2 cellular contexts compared by ENCODE assay signal in the genomic region with DNA sequence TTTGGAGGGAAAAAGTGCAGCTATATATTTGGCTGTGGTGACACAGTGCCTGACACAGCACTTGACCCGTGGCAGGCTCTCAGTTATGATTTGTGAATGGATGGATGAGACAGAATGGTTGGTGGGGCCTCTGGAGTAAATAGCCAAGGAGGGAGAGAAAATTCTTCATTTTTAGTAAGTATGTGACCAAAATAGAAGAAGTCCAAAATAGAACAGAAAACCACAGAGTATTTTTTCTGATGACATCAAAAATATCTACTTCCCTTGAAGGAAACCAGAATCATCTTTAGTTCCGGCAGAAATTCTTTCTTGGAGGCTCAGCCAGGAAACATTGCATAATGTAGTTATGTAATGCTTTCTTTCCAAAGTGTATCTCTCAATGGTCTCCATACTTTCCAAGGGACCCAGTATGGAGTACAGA.
TF ChIP-seq lines count a peak whose summit lies in the region.

No MANE protein-coding gene starts in this region.

TF ChIP-seq in GM23338, 12 proteins besides CTCF, POLR2A, EP300 and RAD21 (continued from another document):
- TF ChIP-seq, protein P1, sequence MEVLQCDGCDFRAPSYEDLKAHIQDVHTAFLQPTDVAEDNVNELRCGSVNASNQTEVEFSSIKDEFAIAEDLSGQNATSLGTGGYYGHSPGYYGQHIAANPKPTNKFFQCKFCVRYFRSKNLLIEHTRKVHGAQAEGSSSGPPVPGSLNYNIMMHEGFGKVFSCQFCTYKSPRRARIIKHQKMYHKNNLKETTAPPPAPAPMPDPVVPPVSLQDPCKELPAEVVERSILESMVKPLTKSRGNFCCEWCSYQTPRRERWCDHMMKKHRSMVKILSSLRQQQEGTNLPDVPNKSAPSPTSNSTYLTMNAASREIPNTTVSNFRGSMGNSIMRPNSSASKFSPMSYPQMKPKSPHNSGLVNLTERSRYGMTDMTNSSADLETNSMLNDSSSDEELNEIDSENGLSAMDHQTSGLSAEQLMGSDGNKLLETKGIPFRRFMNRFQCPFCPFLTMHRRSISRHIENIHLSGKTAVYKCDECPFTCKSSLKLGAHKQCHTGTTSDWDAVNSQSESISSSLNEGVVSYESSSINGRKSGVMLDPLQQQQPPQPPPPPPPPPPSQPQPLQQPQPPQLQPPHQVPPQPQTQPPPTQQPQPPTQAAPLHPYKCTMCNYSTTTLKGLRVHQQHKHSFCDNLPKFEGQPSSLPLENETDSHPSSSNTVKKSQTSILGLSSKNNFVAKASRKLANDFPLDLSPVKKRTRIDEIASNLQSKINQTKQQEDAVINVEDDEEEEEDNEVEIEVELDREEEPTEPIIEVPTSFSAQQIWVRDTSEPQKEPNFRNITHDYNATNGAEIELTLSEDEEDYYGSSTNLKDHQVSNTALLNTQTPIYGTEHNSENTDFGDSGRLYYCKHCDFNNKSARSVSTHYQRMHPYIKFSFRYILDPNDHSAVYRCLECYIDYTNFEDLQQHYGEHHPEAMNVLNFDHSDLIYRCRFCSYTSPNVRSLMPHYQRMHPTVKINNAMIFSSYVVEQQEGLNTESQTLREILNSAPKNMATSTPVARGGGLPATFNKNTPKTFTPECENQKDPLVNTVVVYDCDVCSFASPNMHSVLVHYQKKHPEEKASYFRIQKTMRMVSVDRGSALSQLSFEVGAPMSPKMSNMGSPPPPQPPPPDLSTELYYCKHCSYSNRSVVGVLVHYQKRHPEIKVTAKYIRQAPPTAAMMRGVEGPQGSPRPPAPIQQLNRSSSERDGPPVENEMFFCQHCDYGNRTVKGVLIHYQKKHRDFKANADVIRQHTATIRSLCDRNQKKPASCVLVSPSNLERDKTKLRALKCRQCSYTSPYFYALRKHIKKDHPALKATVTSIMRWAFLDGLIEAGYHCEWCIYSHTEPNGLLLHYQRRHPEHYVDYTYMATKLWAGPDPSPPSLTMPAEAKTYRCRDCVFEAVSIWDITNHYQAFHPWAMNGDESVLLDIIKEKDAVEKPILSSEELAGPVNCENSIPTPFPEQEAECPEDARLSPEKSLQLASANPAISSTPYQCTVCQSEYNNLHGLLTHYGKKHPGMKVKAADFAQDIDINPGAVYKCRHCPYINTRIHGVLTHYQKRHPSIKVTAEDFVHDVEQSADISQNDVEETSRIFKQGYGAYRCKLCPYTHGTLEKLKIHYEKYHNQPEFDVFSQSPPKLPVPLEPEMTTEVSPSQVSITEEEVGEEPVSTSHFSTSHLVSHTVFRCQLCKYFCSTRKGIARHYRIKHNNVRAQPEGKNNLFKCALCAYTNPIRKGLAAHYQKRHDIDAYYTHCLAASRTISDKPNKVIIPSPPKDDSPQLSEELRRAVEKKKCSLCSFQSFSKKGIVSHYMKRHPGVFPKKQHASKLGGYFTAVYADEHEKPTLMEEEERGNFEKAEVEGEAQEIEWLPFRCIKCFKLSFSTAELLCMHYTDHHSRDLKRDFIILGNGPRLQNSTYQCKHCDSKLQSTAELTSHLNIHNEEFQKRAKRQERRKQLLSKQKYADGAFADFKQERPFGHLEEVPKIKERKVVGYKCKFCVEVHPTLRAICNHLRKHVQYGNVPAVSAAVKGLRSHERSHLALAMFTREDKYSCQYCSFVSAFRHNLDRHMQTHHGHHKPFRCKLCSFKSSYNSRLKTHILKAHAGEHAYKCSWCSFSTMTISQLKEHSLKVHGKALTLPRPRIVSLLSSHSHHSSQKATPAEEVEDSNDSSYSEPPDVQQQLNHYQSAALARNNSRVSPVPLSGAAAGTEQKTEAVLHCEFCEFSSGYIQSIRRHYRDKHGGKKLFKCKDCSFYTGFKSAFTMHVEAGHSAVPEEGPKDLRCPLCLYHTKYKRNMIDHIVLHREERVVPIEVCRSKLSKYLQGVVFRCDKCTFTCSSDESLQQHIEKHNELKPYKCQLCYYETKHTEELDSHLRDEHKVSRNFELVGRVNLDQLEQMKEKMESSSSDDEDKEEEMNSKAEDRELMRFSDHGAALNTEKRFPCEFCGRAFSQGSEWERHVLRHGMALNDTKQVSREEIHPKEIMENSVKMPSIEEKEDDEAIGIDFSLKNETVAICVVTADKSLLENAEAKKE (CRISPR knock-in tag; IDR thresholded peaks at IDR 0.05), result no peak
- TF ChIP-seq POLR2AphosphoS5 (IDR thresholded peaks at IDR 0.05; ENCODE audit: low read depth), result no peak
- TF ChIP-seq NANOG (IDR thresholded peaks at IDR 0.05; ENCODE audit: borderline replicate concordance), result no peak
- no peak for TF ChIP-seq STAT1 (IDR thresholded peaks at IDR 0.05; ENCODE audit: unreplicated experiment)
- TF ChIP-seq ZNF331 (CRISPR knock-in tag; IDR thresholded peaks at IDR 0.05; ENCODE audit: low read depth), result no peak

TF ChIP-seq in WTC11, 78 proteins besides CTCF, POLR2A, EP300 and RAD21 (continued from another document):
- TF ChIP-seq, protein P2, sequence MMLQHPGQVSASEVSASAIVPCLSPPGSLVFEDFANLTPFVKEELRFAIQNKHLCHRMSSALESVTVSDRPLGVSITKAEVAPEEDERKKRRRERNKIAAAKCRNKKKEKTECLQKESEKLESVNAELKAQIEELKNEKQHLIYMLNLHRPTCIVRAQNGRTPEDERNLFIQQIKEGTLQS (CRISPR knock-in tag; conservative IDR thresholded peaks at IDR 0.05), result no peak
- no peak for TF ChIP-seq CREM (CRISPR knock-in tag; IDR thresholded peaks at IDR 0.05)
- TF ChIP-seq, protein P3, sequence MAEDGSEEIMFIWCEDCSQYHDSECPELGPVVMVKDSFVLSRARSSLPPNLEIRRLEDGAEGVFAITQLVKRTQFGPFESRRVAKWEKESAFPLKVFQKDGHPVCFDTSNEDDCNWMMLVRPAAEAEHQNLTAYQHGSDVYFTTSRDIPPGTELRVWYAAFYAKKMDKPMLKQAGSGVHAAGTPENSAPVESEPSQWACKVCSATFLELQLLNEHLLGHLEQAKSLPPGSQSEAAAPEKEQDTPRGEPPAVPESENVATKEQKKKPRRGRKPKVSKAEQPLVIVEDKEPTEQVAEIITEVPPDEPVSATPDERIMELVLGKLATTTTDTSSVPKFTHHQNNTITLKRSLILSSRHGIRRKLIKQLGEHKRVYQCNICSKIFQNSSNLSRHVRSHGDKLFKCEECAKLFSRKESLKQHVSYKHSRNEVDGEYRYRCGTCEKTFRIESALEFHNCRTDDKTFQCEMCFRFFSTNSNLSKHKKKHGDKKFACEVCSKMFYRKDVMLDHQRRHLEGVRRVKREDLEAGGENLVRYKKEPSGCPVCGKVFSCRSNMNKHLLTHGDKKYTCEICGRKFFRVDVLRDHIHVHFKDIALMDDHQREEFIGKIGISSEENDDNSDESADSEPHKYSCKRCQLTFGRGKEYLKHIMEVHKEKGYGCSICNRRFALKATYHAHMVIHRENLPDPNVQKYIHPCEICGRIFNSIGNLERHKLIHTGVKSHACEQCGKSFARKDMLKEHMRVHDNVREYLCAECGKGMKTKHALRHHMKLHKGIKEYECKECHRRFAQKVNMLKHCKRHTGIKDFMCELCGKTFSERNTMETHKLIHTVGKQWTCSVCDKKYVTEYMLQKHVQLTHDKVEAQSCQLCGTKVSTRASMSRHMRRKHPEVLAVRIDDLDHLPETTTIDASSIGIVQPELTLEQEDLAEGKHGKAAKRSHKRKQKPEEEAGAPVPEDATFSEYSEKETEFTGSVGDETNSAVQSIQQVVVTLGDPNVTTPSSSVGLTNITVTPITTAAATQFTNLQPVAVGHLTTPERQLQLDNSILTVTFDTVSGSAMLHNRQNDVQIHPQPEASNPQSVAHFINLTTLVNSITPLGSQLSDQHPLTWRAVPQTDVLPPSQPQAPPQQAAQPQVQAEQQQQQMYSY (CRISPR knock-in tag; IDR thresholded peaks at IDR 0.05), result no peak
- no peak for TF ChIP-seq ATF1 (CRISPR knock-in tag; IDR thresholded peaks at IDR 0.05)
- no peak for TF ChIP-seq SOX15 (CRISPR knock-in tag; IDR thresholded peaks at IDR 0.05)
